Comparison of ENCODE assay signal across 9 cellular contexts in genomic region chr7:91265693-91266066, GRCh38. TPM values are rescaled to one million over a fixed set of nuclear protein-coding genes. Genes with fewer than 3 reads are reported as not detected.
DNase-seq lines count a peak whose midpoint lies in the region; ATAC-seq and TF ChIP-seq lines count a peak whose summit lies in the region.
"Had no signal": no experiment of that assay in that cellular context is flagged by ENCODE, and none has a peak within 500 bp of the region (broad histone marks: within the 10 kb centered on the region; RNA-seq: fewer than 3 reads in every experiment).

No MANE protein-coding gene starts in this region.

- DNase-seq in AG09309 (ENCODE audit: low read depth) (no peak), dorsolateral prefrontal cortex (peak in 2 of 10 donors; percentile 31 to 44)
- no peak for DNase-seq in naive thymus-derived CD4-positive, alpha-beta T cell
- no peak for DNase-seq in stimulated activated CD4-positive, alpha-beta T cell treated with anti-CD3 and anti-CD28 coated beads, Interleukin-15, amount 100 ng/mL, for 24 hours
- DNase-seq: NCI-H446 treated with DMSO at 0.1 percent for 48 hours had no signal

- intact Hi-C loops in dorsolateral prefrontal cortex (cut with DNase I): loop anchor here in 1 of 2 donors (10.0 kb wide), 1 partner anchor 181 kb away; no protein-coding TSS in a partner anchor
- intact Hi-C loops in naive thymus-derived CD4-positive, alpha-beta T cell (cut with micrococcal nuclease): loop anchor here (2.0 to 10.0 kb wide), 2 partner anchors 181 to 869 kb away; partner anchors contain the start of gene CYP51A1 (in 1 of the 2)

- peak overlapping the region in 14 of 59 donors; percentile 82 to 94 (median 88) for H3K27ac ChIP-seq in dorsolateral prefrontal cortex
- H3K27ac ChIP-seq in naive thymus-derived CD4-positive, alpha-beta T cell (ENCODE audit: low read depth, low read length): no peak overlapping the region

- TF ChIP-seq CTCF in AG09309 (IDR thresholded peaks at IDR 0.05; ENCODE audit: control insufficient read depth, insufficient read depth, low read depth, low read length, missing control alignments) (no peak), dorsolateral prefrontal cortex (IDR thresholded peaks at IDR 0.05 in 54 of 56, conservative IDR thresholded peaks at IDR 0.05 in 2 of 56; ENCODE audit: low read depth in 1 of 56, partially characterized antibody in 56 of 56) (no peak)

- H3K4me1 ChIP-seq in naive thymus-derived CD4-positive, alpha-beta T cell (ENCODE audit: control insufficient read depth in 2 of 2, insufficient read depth in 2 of 2, low read length in 2 of 2): peaks cover 0 to 9% of the 10 kb centered on the region in 2 donors

- no peak overlapping the region for H3K27ac Mint-ChIP-seq in IgD-negative memory B cell
- no peak overlapping the region for H3K27ac Mint-ChIP-seq in naive thymus-derived CD4-positive, alpha-beta T cell

- H3K27me3 ChIP-seq in dorsolateral prefrontal cortex: peaks cover 0 to 4% (median 0%) of the 10 kb centered on the region in 45 donors
- H3K27me3 ChIP-seq in naive thymus-derived CD4-positive, alpha-beta T cell (ENCODE audit: control insufficient read depth in 2 of 2, insufficient read depth in 2 of 2, low read length in 2 of 2): no peaks in the 10 kb centered on the region

- CTCF ChIA-PET in naive thymus-derived CD4-positive, alpha-beta T cell (lab: Charles Lee): no interaction called here

- no peak for ATAC-seq in naive thymus-derived CD4-positive, alpha-beta T cell
- no peak for ATAC-seq in HG03139 (IDR thresholded peaks at IDR 0.05; ENCODE audit: unreplicated experiment)
- ATAC-seq in HG03354 (IDR thresholded peaks at IDR 0.05; ENCODE audit: poor library complexity, severe bottlenecking, unreplicated experiment): no peak
- no peak for ATAC-seq in HG03095 (IDR thresholded peaks at IDR 0.05; ENCODE audit: unreplicated experiment)

- H3K9me3 Mint-ChIP-seq in IgD-negative memory B cell: peaks cover 0 to 3% (median 0%) of the 10 kb centered on the region in 3 donors
- no peaks in the 10 kb centered on the region for H3K9me3 Mint-ChIP-seq in naive thymus-derived CD4-positive, alpha-beta T cell

- no peaks in the 10 kb centered on the region for H3K9me3 ChIP-seq in naive thymus-derived CD4-positive, alpha-beta T cell (ENCODE audit: control insufficient read depth in 2 of 3, low read length in 3 of 3)

- peaks cover 32% of the 10 kb centered on the region for H3K27me3 Mint-ChIP-seq in IgD-negative memory B cell
- peaks cover 16 to 53% (median 36%) of the 10 kb centered on the region in 5 donors for H3K27me3 Mint-ChIP-seq in naive thymus-derived CD4-positive, alpha-beta T cell

- peaks cover 2% of the 10 kb centered on the region for H3K36me3 Mint-ChIP-seq in IgD-negative memory B cell
- no peaks in the 10 kb centered on the region for H3K36me3 Mint-ChIP-seq in naive thymus-derived CD4-positive, alpha-beta T cell

- peaks cover 6 to 13% (median 6%) of the 10 kb centered on the region in 3 donors for H3K4me1 Mint-ChIP-seq in IgD-negative memory B cell
- peaks cover 0 to 26% (median 12%) of the 10 kb centered on the region in 7 donors for H3K4me1 Mint-ChIP-seq in naive thymus-derived CD4-positive, alpha-beta T cell

- H3K4me3 Mint-ChIP-seq in IgD-negative memory B cell: peak overlapping the region in 3 of 4 donors; percentile 82 to 96 (median 90)
- H3K4me3 Mint-ChIP-seq in naive thymus-derived CD4-positive, alpha-beta T cell: peak overlapping the region; percentile 68 to 96 (median 90)

- no peaks in the 10 kb centered on the region for H3K36me3 ChIP-seq in naive thymus-derived CD4-positive, alpha-beta T cell (ENCODE audit: control insufficient read depth in 2 of 3, insufficient read depth in 3 of 3, low read length in 3 of 3)

- peak overlapping the region; percentile 67 for H3K4me3 ChIP-seq in AG09309 (ENCODE audit: control insufficient read depth, low read depth, low read length)
- H3K4me3 ChIP-seq in dorsolateral prefrontal cortex: peak overlapping the region; percentile 45 to 89 (median 80)
- H3K4me3 ChIP-seq in naive thymus-derived CD4-positive, alpha-beta T cell (ENCODE audit: low read length): peak overlapping the region; percentile 39

- POLR2A ChIA-PET in naive thymus-derived CD4-positive, alpha-beta T cell (lab: Charles Lee): no interaction called here

RNA-seq across cellular contexts. Expression of gene FZD1, which starts 1.4 kb away (rescaled TPM):
- 0.23 TPM for polyA plus RNA-seq in IgD-negative memory B cell
- total RNA-seq in dorsolateral prefrontal cortex: 10 to 100 TPM in 1 of 120 experiments, 1 to 10 TPM in 119; 2.1 to 12.3 (median 4.4) TPM
- 1 to 10 TPM in 1 of 5 experiments, under 1 TPM in 4; 0.24 to 3.4 (median 0.64) TPM for total RNA-seq in naive thymus-derived CD4-positive, alpha-beta T cell
- polyA plus RNA-seq in naive thymus-derived CD4-positive, alpha-beta T cell: 1 to 10 TPM in 1 of 2 donors, under 1 TPM in 1; 0.60 to 1.3 TPM
